8 cellular contexts compared by ENCODE assay signal in genomic region chr17:78117027-78117981, GRCh38. TPM values are rescaled to one million over a fixed set of nuclear protein-coding genes. Genes with fewer than 3 reads are reported as not detected.
A peak's percentile ranks its signal among the peaks of the same experiment; 100 is the strongest.
DNase-seq lines count a peak whose midpoint lies in the region; ATAC-seq and TF ChIP-seq lines count a peak whose summit lies in the region.

No MANE protein-coding gene starts in this region.

- no peak for ATAC-seq in HG02870 (IDR thresholded peaks at IDR 0.05; ENCODE audit: unreplicated experiment)
- no peak for ATAC-seq in HG03039 (IDR thresholded peaks at IDR 0.05; ENCODE audit: unreplicated experiment)
- no peak for ATAC-seq in HG03280 (IDR thresholded peaks at IDR 0.05; ENCODE audit: unreplicated experiment)

- no peak overlapping the region for H3K27ac Mint-ChIP-seq in activated naive CD4-positive, alpha-beta T cell treated with anti-CD3 and anti-CD28 coated beads, Interleukin-2, amount 10 ng/mL, durations not matched to agents 7 days and 5 days

- no peak for TF ChIP-seq EP300 in esophagus muscularis mucosa (IDR thresholded peaks at IDR 0.05)

- TF ChIP-seq POLR2A in esophagus muscularis mucosa (IDR thresholded peaks at IDR 0.05; ENCODE audit: low read depth) = no peak

- TF ChIP-seq CTCF in OCI-LY7 (conservative IDR thresholded peaks at IDR 0.05; ENCODE audit: low read length) (peak; percentile 82), esophagus muscularis mucosa (IDR thresholded peaks at IDR 0.05) (peak; percentile 21 to 39 (median 24))

- no peak overlapping the region for H3K4me3 Mint-ChIP-seq in activated naive CD4-positive, alpha-beta T cell treated with anti-CD3 and anti-CD28 coated beads, Interleukin-2, amount 10 ng/mL, durations not matched to agents 7 days and 5 days

- no TSS peak for BruUV-seq in OCI-LY7 (replicated peaks; lab: Mats Ljungman, UMichigan)

- no peaks in the 10 kb centered on the region for H3K9me2 ChIP-seq in OCI-LY7 (ENCODE audit: insufficient read depth, low read length)

- peaks cover 66% of the 10 kb centered on the region for H3K4me1 Mint-ChIP-seq in activated naive CD4-positive, alpha-beta T cell treated with anti-CD3 and anti-CD28 coated beads, Interleukin-2, amount 10 ng/mL, durations not matched to agents 7 days and 5 days

- CTCF ChIA-PET in activated naive CD4-positive, alpha-beta T cell treated with anti-CD3 and anti-CD28 coated beads, Interleukin-2, amount 10 ng/mL, durations not matched to agents 7 days and 5 days (lab: Charles Lee) = interaction anchor here (1.4 to 11.6 kb wide), 3 partner anchors 18 to 59 kb away, joined by 6 to 113 read pairs (median 108); no protein-coding TSS in a partner anchor
- CTCF ChIA-PET in OCI-LY7 (lab: Charles Lee; ENCODE audit: unreplicated experiment) = no interaction called here

- WGBS in esophagus muscularis mucosa = 61% methylated on average over 22 of the region's 41 CpGs

- no peaks in the 10 kb centered on the region for H3K27me3 Mint-ChIP-seq in activated naive CD4-positive, alpha-beta T cell treated with anti-CD3 and anti-CD28 coated beads, Interleukin-2, amount 10 ng/mL, durations not matched to agents 7 days and 5 days

- no peaks in the 10 kb centered on the region for H3K27me3 ChIP-seq in esophagus muscularis mucosa

- H3K4me1 ChIP-seq in OCI-LY7 (ENCODE audit: insufficient read depth, low read length, poor library complexity, severe bottlenecking) (peaks cover 18% of the 10 kb centered on the region), esophagus muscularis mucosa (peaks cover 23 to 40% (median 26%) of the 10 kb centered on the region in 4 donors)

- POLR2A ChIA-PET in OCI-LY7 (lab: Charles Lee) = interaction anchor here (0.7 kb wide), 1 partner anchor 220 kb away, joined by 3 read pairs; no protein-coding TSS in a partner anchor

- H3K79me2 ChIP-seq in OCI-LY7 (ENCODE audit: insufficient read depth, low read depth, low read length) = no peaks in the 10 kb centered on the region

- H3K4me3 ChIP-seq in OCI-LY7 (ENCODE audit: low read depth, low read length, poor library complexity, severe bottlenecking) (no peak overlapping the region), esophagus muscularis mucosa (no peak overlapping the region)

- H3K9me3 Mint-ChIP-seq in activated naive CD4-positive, alpha-beta T cell treated with anti-CD3 and anti-CD28 coated beads, Interleukin-2, amount 10 ng/mL, durations not matched to agents 7 days and 5 days = no peaks in the 10 kb centered on the region

- H3K9me3 ChIP-seq in OCI-LY7 (ENCODE audit: low read length) (no peaks in the 10 kb centered on the region), esophagus muscularis mucosa (no peaks in the 10 kb centered on the region)

- no peaks in the 10 kb centered on the region for H4K20me1 ChIP-seq in OCI-LY7 (ENCODE audit: insufficient read depth, low read length)

- no peak overlapping the region; the same call in 1 of the 2 replicates for H3K4me2 ChIP-seq in OCI-LY7 (ENCODE audit: low read length)

- intact Hi-C loops in OCI-LY7 (cut with micrococcal nuclease; ENCODE audit: unreplicated experiment) (loop anchor here (1.0 kb wide), 1 partner anchor 17 kb away; no protein-coding TSS in a partner anchor), esophagus muscularis mucosa (cut with DNase I) (no loop called here)

- peaks cover 62% of the 10 kb centered on the region for H3K36me3 Mint-ChIP-seq in activated naive CD4-positive, alpha-beta T cell treated with anti-CD3 and anti-CD28 coated beads, Interleukin-2, amount 10 ng/mL, durations not matched to agents 7 days and 5 days

- H3K36me3 ChIP-seq in OCI-LY7 (ENCODE audit: insufficient read depth, low read length) (peaks cover 48% of the 10 kb centered on the region), esophagus muscularis mucosa (peaks cover 0 to 60% (median 29%) of the 10 kb centered on the region in 4 donors)

- peak; percentile 47 for DNase-seq in activated naive CD4-positive, alpha-beta T cell treated with anti-CD3 and anti-CD28 coated beads, Interleukin-2, amount 10 ng/mL, durations not matched to agents 7 days and 5 days
- DNase-seq in activated naive CD4-positive, alpha-beta T cell treated with anti-CD3 and anti-CD28 coated beads, Interleukin-2, amount 50 U/mL, for 16 hours = no peak
- peak; percentile 54 for DNase-seq in OCI-LY7 (ENCODE audit: low spot score)
- no peak for DNase-seq in esophagus muscularis mucosa (ENCODE audit: extremely low spot score)
- DNase-seq in stimulated activated CD8-positive, alpha-beta memory T cell treated with anti-CD3 and anti-CD28 coated beads, Interleukin-4, amount 100 ng/mL, for 48 hours = peak; percentile 39

- H2AFZ ChIP-seq in OCI-LY7 (ENCODE audit: low read length) = no peak overlapping the region

- H3K27ac ChIP-seq in OCI-LY7 (ENCODE audit: low read depth, low read length, poor library complexity, severe bottlenecking) (no peak overlapping the region), esophagus muscularis mucosa (replicated peaks in 1 of 4) (no peak overlapping the region)

RNA-seq across cellular contexts. Expression of gene TMC6, which starts 11.3 kb away (rescaled TPM):
- total RNA-seq in OCI-LY7 (2014; rRNA removed; shearing (Covaris generic)) = 94.0 and 124 TPM in 2 replicates
- total RNA-seq in OCI-LY7 (2022) (234 and 258 TPM in 2 replicates), esophagus muscularis mucosa (10 to 100 TPM; 14.4 to 21.4 (median 18.5) TPM)

RNA-seq across cellular contexts. Expression of gene TMC8, which starts 13.3 kb away (rescaled TPM):
- 54.6 and 83.8 TPM in 2 replicates for total RNA-seq in OCI-LY7 (2014; rRNA removed; shearing (Covaris generic))
- 219 and 236 TPM in 2 replicates for total RNA-seq in OCI-LY7 (2022)
- 1 to 10 TPM; 1.3 to 5.3 (median 2.3) TPM for total RNA-seq in esophagus muscularis mucosa

RNA-seq across cellular contexts. Expression of gene C17orf99, which starts 28.9 kb away (rescaled TPM):
- not detected in 2 replicates for total RNA-seq in OCI-LY7 (2014; rRNA removed; shearing (Covaris generic))
- total RNA-seq in OCI-LY7 (2022) = 1.1 TPM in 2 replicates
- not detected for total RNA-seq in esophagus muscularis mucosa

RNA-seq across cellular contexts. Expression of gene SYNGR2, which starts 51.1 kb away (rescaled TPM):
- total RNA-seq in OCI-LY7 (2014; rRNA removed; shearing (Covaris generic)) = 21.3 and 35.4 TPM in 2 replicates
- 44.9 and 45.5 TPM in 2 replicates for total RNA-seq in OCI-LY7 (2022)
- 100 to 1,000 TPM in 2 of 4 donors, 10 to 100 TPM in 2; 63.1 to 164 (median 124) TPM for total RNA-seq in esophagus muscularis mucosa

Comparison
In these comparisons a context has a peak if more than half of its experiments do, and no peak if none do; other contexts are left out.
1. DNase-seq: peak in activated naive CD4-positive, alpha-beta T cell treated with anti-CD3 and anti-CD28 coated beads, Interleukin-2, amount 10 ng/mL, durations not matched to agents 7 days and 5 days (single experiment), OCI-LY7 (single experiment) and stimulated activated CD8-positive, alpha-beta memory T cell treated with anti-CD3 and anti-CD28 coated beads, Interleukin-4, amount 100 ng/mL, for 48 hours (single experiment); none in activated naive CD4-positive, alpha-beta T cell treated with anti-CD3 and anti-CD28 coated beads, Interleukin-2, amount 50 U/mL, for 16 hours (single experiment) and esophagus muscularis mucosa (single experiment).
2. RNA of gene TMC6, which starts 11.3 kb away (total RNA-seq): 94.0 to 258 TPM in OCI-LY7; 14.4 to 21.4 TPM in esophagus muscularis mucosa; every median in the first group is over 4 times any median in the second.
3. RNA of gene TMC8, which starts 13.3 kb away (total RNA-seq): 54.6 to 236 TPM in OCI-LY7; 1.3 to 5.3 TPM in esophagus muscularis mucosa; every median in the first group is over 4 times any median in the second.